In genomic region chr2:191869178-191869577, GRCh38 we compare ENCODE assay signal across 9 cellular contexts. TPM values are rescaled to one million over a fixed set of nuclear protein-coding genes. Genes with fewer than 3 reads are reported as not detected.
DNase-seq lines count a peak whose midpoint lies in the region; ATAC-seq, FAIRE-seq and TF ChIP-seq lines count a peak whose summit lies in the region.
"Had no signal": no experiment of that assay in that cellular context is flagged by ENCODE, and none has a peak within 500 bp of the region (broad histone marks: within the 10 kb centered on the region; RNA-seq: fewer than 3 reads in every experiment).

No MANE protein-coding gene starts in this region.

- RAD21 ChIA-PET in HCT116 (lab: Charles Lee; ENCODE audit: low non-redundant PET in 1 of 2, low total read pairs in 2 of 2, uncharacterized antibody in 2 of 2, unreplicated experiment in 2 of 2) = interaction anchor here (1.4 to 2.7 kb wide), 4 partner anchors 57 to 293 kb away, joined by 3 to 28 read pairs (median 12); no protein-coding TSS in a partner anchor

- DNase-seq in D721Med (ENCODE audit: insufficient read length, low spot score) (no peak), HCT116 (ENCODE audit: low read depth, low spot score) (peak; percentile 57), Panc1 (ENCODE audit: low read depth, low spot score) (no peak), iris pigment epithelial cell (ENCODE audit: low read depth) (peak; percentile 67), DMS114 treated with DMSO at 0.1 percent for 48 hours (lab: John Stamatoyannopoulos, UW; ENCODE audit: unreplicated experiment) (no peak), NCI-H1048 (lab: John Stamatoyannopoulos, UW) (no peak)

- in situ Hi-C loops in Panc1 (cut with HindIII; ENCODE audit: low pct_unique_long_range_greater_than_20kb, low sequenced_read_pairs) = no loop called here

- H3K36me3 ChIP-seq in HCT116 (ENCODE audit: control insufficient read depth in 1 of 2, insufficient read depth in 2 of 2, low read length in 2 of 2) (no peaks in the 10 kb centered on the region), Panc1 (ENCODE audit: control insufficient read depth, insufficient read depth, low read length) (no peaks in the 10 kb centered on the region)

- POLR2A ChIA-PET in HCT116 (lab: Charles Lee) (interaction anchor here (0.9 to 1.1 kb wide), 2 partner anchors 13 to 293 kb away, joined by 3 to 4 read pairs; no protein-coding TSS in a partner anchor), Panc1 (lab: Charles Lee) (no interaction called here)

- no peaks in the 10 kb centered on the region for H3K27me3 ChIP-seq in HCT116 (ENCODE audit: insufficient read depth, low read length)
- H3K27me3 ChIP-seq in Panc1 (ENCODE audit: control insufficient read depth, insufficient read depth, low read length) = no peaks in the 10 kb centered on the region

- H3K27ac ChIP-seq in HCT116 (ENCODE audit: low read depth, low read length) (no peak overlapping the region), Panc1 (ENCODE audit: low read length) (no peak overlapping the region)

- TF ChIP-seq RAD21 in HCT116 (IDR thresholded peaks at IDR 0.05; ENCODE audit: low read depth) = peak; percentile 79

- intact Hi-C loops in HCT116 (cut with micrococcal nuclease) (loop anchor here (1.0 kb wide), 1 partner anchor 293 kb away; no protein-coding TSS in a partner anchor), Panc1 (cut with micrococcal nuclease; ENCODE audit: unreplicated experiment) (no loop called here)

- H3K9me3 ChIP-seq in HCT116 (ENCODE audit: control insufficient read depth in 1 of 2, insufficient read depth in 1 of 2, low read depth in 1 of 2, low read length in 2 of 2) (no peaks in the 10 kb centered on the region), Panc1 (ENCODE audit: control insufficient read depth, insufficient read depth, low read depth, low read length) (no peaks in the 10 kb centered on the region)

- H3K9me2 ChIP-seq in HCT116 (ENCODE audit: insufficient read depth) = no peaks in the 10 kb centered on the region

- peak; percentile 67 for ATAC-seq in HCT116
- ATAC-seq in Panc1 = no peak
- no peak for ATAC-seq in HG02973 (IDR thresholded peaks at IDR 0.05; ENCODE audit: unreplicated experiment)
- no peak for ATAC-seq in GM21737 (IDR thresholded peaks at IDR 0.05; ENCODE audit: unreplicated experiment)

- H3K4me2 ChIP-seq in HCT116 (ENCODE audit: low read length) = peak overlapping the region; percentile 31; the same call in 1 of the 2 replicates

- no peaks in the 10 kb centered on the region for H4K20me1 ChIP-seq in HCT116 (ENCODE audit: insufficient read depth)

- H2AFZ ChIP-seq in HCT116 (ENCODE audit: low read depth, low read length, poor library complexity, severe bottlenecking) = peak overlapping the region; percentile 92

- BruUV-seq in HCT116 (replicated peaks; lab: Mats Ljungman, UMichigan) = no TSS peak
- BruUV-seq in Panc1 (replicated peaks; lab: Mats Ljungman, UMichigan) = no TSS peak

- H3K9ac ChIP-seq in HCT116 (ENCODE audit: low read length) = no peak overlapping the region

- peak; percentile 23 for TF ChIP-seq CTCF in D721Med (IDR thresholded peaks at IDR 0.05; ENCODE audit: insufficient read depth, missing control alignments)
- peak; percentile 64 to 75 (median 66) for TF ChIP-seq CTCF in HCT116 (IDR thresholded peaks at IDR 0.05 in 2 of 3, conservative IDR thresholded peaks at IDR 0.05 in 1 of 3; ENCODE audit: borderline replicate concordance in 1 of 3, insufficient read depth in 1 of 3, low read depth in 2 of 3, low read length in 2 of 3)
- TF ChIP-seq CTCF in Panc1 (IDR thresholded peaks at IDR 0.05) = peak; percentile 23

- H3K4me1 ChIP-seq in HCT116 (ENCODE audit: control insufficient read depth in 1 of 2, insufficient read depth in 2 of 2, low read length in 2 of 2) (peaks cover 36 to 45% of the 10 kb centered on the region in 2 experiments), Panc1 (ENCODE audit: control insufficient read depth, insufficient read depth, low read length) (peaks cover 7% of the 10 kb centered on the region; the same call in 1 of the 2 replicates)

- no peaks in the 10 kb centered on the region for H3K79me2 ChIP-seq in HCT116 (ENCODE audit: insufficient read depth, low read length)

- H3K4me3 ChIP-seq in HCT116 (replicated peaks in 1 of 2; ENCODE audit: low read depth in 1 of 2, low read length in 2 of 2) = no peak overlapping the region
- no peak overlapping the region for H3K4me3 ChIP-seq in Panc1 (ENCODE audit: low read depth in 2 of 2, low read length in 2 of 2)

- CTCF ChIA-PET in HCT116 (lab: Charles Lee) (interaction anchor here (0.8 to 4.7 kb wide), 18 partner anchors 9 to 430 kb away, joined by 3 to 130 read pairs (median 4); partner anchors contain the start of gene CAVIN2), Panc1 (lab: Charles Lee) (interaction anchor here (0.6 kb wide), 2 partner anchors 576 to 1635 kb away, joined by 3 read pairs; no protein-coding TSS in a partner anchor)

- no peak for TF ChIP-seq POLR2A in HCT116 (IDR thresholded peaks at IDR 0.05; ENCODE audit: borderline replicate concordance, extremely low read depth, insufficient read depth, insufficient read length)

- FAIRE-seq in D721Med (lab: Jason Lieb, UNC) = no peak
- FAIRE-seq: colon had no signal

TF ChIP-seq in HCT116, 20 proteins besides CTCF, POLR2A, EP300 and RAD21:
- TF ChIP-seq SP1 (IDR thresholded peaks at IDR 0.05; ENCODE audit: low read depth) (no peak), EZH2 (IDR thresholded peaks at IDR 0.05) (no peak), CBX3 (IDR thresholded peaks at IDR 0.05; ENCODE audit: low read depth) (peak; percentile 31; the same call in 1 of the 2 replicates), TCF7L2 (IDR thresholded peaks at IDR 0.05; ENCODE audit: borderline replicate concordance, extremely low read depth, insufficient read depth, insufficient read length) (no peak), FOSL1 (IDR thresholded peaks at IDR 0.05; ENCODE audit: low read depth) (no peak), ZFX (IDR thresholded peaks at IDR 0.05) (no peak), EZH2phosphoT487 (IDR thresholded peaks at IDR 0.05; ENCODE audit: borderline replicate concordance) (no peak)

RNA-seq across cellular contexts. Expression of gene CAVIN2, which starts 22.3 kb away (rescaled TPM):
- total RNA-seq in HCT116 (2021; ENCODE audit: unreplicated experiment) = 0.27 TPM
- 0.12 and 0.27 TPM in 2 replicates for polyA plus RNA-seq in HCT116 (2012)
- total RNA-seq in Panc1 (2021; ENCODE audit: unreplicated experiment) = 0.95 TPM
- 0.47 TPM for polyA plus RNA-seq in Panc1 (2012; ENCODE audit: insufficient read length)

Comparison
In these comparisons a context has a peak if more than half of its experiments do, and no peak if none do; other contexts are left out.
1. DNase-seq: peak in HCT116 (single experiment) and iris pigment epithelial cell (single experiment); none in D721Med (single experiment), Panc1 (single experiment), DMS114 treated with DMSO at 0.1 percent for 48 hours (single experiment) and NCI-H1048 (single experiment).
2. Peak in every context shown above with its lines, with median percentiles within 50 percentile points of each other: CTCF ChIP-seq.